1 cellular context compared by ENCODE assay signal in the genomic region with DNA sequence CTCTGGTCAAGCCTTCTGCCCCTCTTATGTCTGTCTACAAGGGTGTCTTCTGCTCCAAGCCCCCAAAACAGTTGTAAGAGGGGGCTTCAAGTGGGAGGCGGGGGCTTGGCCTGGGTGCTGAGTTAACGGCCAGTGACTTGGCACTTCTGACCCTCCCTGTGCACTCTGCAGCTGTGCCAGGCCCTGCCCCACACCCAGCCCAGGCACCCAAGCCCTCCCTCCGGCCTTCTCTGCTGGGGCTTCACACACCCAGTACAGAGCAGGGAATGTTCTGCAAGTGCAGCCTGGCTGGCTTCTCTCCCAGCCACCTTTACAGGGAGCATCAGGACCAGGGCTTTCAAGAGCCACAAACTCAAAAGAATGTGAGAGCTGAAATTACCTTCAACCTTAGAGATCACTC.
TF ChIP-seq lines count a peak whose summit lies in the region.

No MANE protein-coding gene starts in this region.

TF ChIP-seq in GM23338, 12 proteins besides CTCF, POLR2A, EP300 and RAD21 (continued from another document):
- TF ChIP-seq, protein P1, sequence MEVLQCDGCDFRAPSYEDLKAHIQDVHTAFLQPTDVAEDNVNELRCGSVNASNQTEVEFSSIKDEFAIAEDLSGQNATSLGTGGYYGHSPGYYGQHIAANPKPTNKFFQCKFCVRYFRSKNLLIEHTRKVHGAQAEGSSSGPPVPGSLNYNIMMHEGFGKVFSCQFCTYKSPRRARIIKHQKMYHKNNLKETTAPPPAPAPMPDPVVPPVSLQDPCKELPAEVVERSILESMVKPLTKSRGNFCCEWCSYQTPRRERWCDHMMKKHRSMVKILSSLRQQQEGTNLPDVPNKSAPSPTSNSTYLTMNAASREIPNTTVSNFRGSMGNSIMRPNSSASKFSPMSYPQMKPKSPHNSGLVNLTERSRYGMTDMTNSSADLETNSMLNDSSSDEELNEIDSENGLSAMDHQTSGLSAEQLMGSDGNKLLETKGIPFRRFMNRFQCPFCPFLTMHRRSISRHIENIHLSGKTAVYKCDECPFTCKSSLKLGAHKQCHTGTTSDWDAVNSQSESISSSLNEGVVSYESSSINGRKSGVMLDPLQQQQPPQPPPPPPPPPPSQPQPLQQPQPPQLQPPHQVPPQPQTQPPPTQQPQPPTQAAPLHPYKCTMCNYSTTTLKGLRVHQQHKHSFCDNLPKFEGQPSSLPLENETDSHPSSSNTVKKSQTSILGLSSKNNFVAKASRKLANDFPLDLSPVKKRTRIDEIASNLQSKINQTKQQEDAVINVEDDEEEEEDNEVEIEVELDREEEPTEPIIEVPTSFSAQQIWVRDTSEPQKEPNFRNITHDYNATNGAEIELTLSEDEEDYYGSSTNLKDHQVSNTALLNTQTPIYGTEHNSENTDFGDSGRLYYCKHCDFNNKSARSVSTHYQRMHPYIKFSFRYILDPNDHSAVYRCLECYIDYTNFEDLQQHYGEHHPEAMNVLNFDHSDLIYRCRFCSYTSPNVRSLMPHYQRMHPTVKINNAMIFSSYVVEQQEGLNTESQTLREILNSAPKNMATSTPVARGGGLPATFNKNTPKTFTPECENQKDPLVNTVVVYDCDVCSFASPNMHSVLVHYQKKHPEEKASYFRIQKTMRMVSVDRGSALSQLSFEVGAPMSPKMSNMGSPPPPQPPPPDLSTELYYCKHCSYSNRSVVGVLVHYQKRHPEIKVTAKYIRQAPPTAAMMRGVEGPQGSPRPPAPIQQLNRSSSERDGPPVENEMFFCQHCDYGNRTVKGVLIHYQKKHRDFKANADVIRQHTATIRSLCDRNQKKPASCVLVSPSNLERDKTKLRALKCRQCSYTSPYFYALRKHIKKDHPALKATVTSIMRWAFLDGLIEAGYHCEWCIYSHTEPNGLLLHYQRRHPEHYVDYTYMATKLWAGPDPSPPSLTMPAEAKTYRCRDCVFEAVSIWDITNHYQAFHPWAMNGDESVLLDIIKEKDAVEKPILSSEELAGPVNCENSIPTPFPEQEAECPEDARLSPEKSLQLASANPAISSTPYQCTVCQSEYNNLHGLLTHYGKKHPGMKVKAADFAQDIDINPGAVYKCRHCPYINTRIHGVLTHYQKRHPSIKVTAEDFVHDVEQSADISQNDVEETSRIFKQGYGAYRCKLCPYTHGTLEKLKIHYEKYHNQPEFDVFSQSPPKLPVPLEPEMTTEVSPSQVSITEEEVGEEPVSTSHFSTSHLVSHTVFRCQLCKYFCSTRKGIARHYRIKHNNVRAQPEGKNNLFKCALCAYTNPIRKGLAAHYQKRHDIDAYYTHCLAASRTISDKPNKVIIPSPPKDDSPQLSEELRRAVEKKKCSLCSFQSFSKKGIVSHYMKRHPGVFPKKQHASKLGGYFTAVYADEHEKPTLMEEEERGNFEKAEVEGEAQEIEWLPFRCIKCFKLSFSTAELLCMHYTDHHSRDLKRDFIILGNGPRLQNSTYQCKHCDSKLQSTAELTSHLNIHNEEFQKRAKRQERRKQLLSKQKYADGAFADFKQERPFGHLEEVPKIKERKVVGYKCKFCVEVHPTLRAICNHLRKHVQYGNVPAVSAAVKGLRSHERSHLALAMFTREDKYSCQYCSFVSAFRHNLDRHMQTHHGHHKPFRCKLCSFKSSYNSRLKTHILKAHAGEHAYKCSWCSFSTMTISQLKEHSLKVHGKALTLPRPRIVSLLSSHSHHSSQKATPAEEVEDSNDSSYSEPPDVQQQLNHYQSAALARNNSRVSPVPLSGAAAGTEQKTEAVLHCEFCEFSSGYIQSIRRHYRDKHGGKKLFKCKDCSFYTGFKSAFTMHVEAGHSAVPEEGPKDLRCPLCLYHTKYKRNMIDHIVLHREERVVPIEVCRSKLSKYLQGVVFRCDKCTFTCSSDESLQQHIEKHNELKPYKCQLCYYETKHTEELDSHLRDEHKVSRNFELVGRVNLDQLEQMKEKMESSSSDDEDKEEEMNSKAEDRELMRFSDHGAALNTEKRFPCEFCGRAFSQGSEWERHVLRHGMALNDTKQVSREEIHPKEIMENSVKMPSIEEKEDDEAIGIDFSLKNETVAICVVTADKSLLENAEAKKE (CRISPR knock-in tag; IDR thresholded peaks at IDR 0.05): no peak
- TF ChIP-seq REST (IDR thresholded peaks at IDR 0.05; ENCODE audit: unreplicated experiment) (no peak), EZH2 (IDR thresholded peaks at IDR 0.05; ENCODE audit: low read depth, unreplicated experiment) (no peak), STAT1 (IDR thresholded peaks at IDR 0.05; ENCODE audit: unreplicated experiment) (no peak), CREB1 (CRISPR knock-in tag; IDR thresholded peaks at IDR 0.05; ENCODE audit: low read depth) (no peak), POLR2AphosphoS5 (IDR thresholded peaks at IDR 0.05; ENCODE audit: low read depth) (no peak), JUNB (IDR thresholded peaks at IDR 0.05; ENCODE audit: unreplicated experiment) (no peak), ZNF331 (CRISPR knock-in tag; IDR thresholded peaks at IDR 0.05; ENCODE audit: low read depth) (no peak), NANOG (IDR thresholded peaks at IDR 0.05; ENCODE audit: borderline replicate concordance) (no peak), ZNF114 (CRISPR knock-in tag; IDR thresholded peaks at IDR 0.05) (no peak)
- TF ChIP-seq, protein P2, sequence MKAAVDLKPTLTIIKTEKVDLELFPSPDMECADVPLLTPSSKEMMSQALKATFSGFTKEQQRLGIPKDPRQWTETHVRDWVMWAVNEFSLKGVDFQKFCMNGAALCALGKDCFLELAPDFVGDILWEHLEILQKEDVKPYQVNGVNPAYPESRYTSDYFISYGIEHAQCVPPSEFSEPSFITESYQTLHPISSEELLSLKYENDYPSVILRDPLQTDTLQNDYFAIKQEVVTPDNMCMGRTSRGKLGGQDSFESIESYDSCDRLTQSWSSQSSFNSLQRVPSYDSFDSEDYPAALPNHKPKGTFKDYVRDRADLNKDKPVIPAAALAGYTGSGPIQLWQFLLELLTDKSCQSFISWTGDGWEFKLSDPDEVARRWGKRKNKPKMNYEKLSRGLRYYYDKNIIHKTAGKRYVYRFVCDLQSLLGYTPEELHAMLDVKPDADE (IDR thresholded peaks at IDR 0.05): no peak
